22 cellular contexts compared by ENCODE assay signal in the genomic region with DNA sequence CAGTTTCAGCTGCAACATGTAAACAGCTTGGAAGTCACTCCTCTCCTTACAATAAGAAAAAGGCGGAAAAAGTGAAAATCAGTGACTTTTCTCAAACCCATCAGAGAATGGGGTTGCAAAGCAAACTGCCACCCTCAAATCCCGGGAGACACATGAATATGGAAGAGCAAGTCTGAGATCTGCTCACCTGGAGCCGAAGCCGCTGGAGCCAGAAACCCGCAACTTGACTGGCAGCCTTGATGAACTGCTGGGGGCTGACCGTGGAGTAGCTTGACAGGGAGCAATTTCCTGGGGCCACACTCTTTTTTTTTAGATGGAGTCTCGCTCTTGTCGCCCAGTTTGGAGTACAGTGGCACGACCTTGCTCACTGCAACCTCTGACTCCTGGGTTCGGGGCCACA.
"Had no signal": no experiment of that assay in that cellular context is flagged by ENCODE, and none has a peak within 500 bp of the region (broad histone marks: within the 10 kb centered on the region; RNA-seq: fewer than 3 reads in every experiment).

No MANE protein-coding gene starts in this region.

- H3K4me3 ChIP-seq: esophagus muscularis mucosa, hepatocyte, psoas muscle, suprapubic skin, tibial artery had no signal

- H3K9me3 Mint-ChIP-seq: activated T-helper 1 cell treated with anti-CD3 and anti-CD28 coated beads, Interleukin-12 subunit alpha, Interleukin-12 subunit beta, Interleukin-2, Interleukin-4 antibody, amounts not matched to agents 30 ng/mL and 10 ng/mL and 1 ng/mL, durations not matched to agents 14 hours and 24 hours and 36 hours had no signal

- H3K9me3 ChIP-seq: esophagus muscularis mucosa, psoas muscle, suprapubic skin, tibial artery had no signal

- H3K4me1 Mint-ChIP-seq: stimulated activated naive B cell treated with anti-CD40 and anti-IgM and Interleukin-4, amounts not matched to agents 10 μg/mL and 1 μg/mL and 100 μg/mL, for 72 hours had no signal

- H2AFZ ChIP-seq: hepatocyte, parathyroid adenoma had no signal

- H3K4me3 Mint-ChIP-seq: activated naive CD4-positive, alpha-beta T cell treated with anti-CD3 and anti-CD28 coated beads for 36 hours; activated T-helper 1 cell treated with anti-CD3 and anti-CD28 coated beads, Interleukin-12 subunit alpha, Interleukin-12 subunit beta, Interleukin-2, Interleukin-4 antibody, amounts not matched to agents 30 ng/mL and 10 ng/mL and 1 ng/mL, durations not matched to agents 14 hours and 24 hours and 36 hours; naive thymus-derived CD4-positive, alpha-beta T cell; stimulated activated naive B cell treated with anti-CD40 and anti-IgM and Interleukin-4, amounts not matched to agents 10 μg/mL and 1 μg/mL and 100 μg/mL, for 72 hours had no signal

- H3K27ac Mint-ChIP-seq: activated naive CD4-positive, alpha-beta T cell treated with anti-CD3 and anti-CD28 coated beads for 36 hours; activated T-helper 1 cell treated with anti-CD3 and anti-CD28 coated beads, Interleukin-12 subunit alpha, Interleukin-12 subunit beta, Interleukin-2, Interleukin-4 antibody, amounts not matched to agents 30 ng/mL and 10 ng/mL and 1 ng/mL, durations not matched to agents 14 hours and 24 hours and 36 hours; stimulated activated naive B cell treated with anti-CD40 and anti-IgM and Interleukin-4, amounts not matched to agents 10 μg/mL and 1 μg/mL and 100 μg/mL, for 72 hours had no signal

- H3K36me3 Mint-ChIP-seq: stimulated activated naive B cell treated with anti-CD40 and anti-IgM and Interleukin-4, amounts not matched to agents 10 μg/mL and 1 μg/mL and 100 μg/mL, for 72 hours had no signal

- H3K79me2 ChIP-seq: hepatocyte, parathyroid adenoma had no signal

- DNase-seq: activated CD4-positive, alpha-beta T cell treated with anti-CD3 and anti-CD28 coated beads for 4 hours; activated CD4-positive, alpha-beta T cell treated with anti-CD3 and anti-CD28 coated beads, Interleukin-2, amount 50 U/mL, for 4 hours; activated CD4-positive, CD25-positive, alpha-beta regulatory T cell; activated naive CD4-positive, alpha-beta T cell treated with anti-CD3 and anti-CD28 coated beads for 36 hours; activated T-cell treated with anti-CD3 and anti-CD28 coated beads for 4 hours; amniotic stem cell; brain microvascular endothelial cell; caudate nucleus; foreskin melanocyte; left colon; midbrain; naive thymus-derived CD4-positive, alpha-beta T cell; psoas muscle; stimulated activated CD4-positive, alpha-beta T cell treated with anti-CD3 and anti-CD28 coated beads, Interleukin-15, amount 100 ng/mL, for 24 hours; stimulated activated CD4-positive, alpha-beta T cell treated with anti-CD3 and anti-CD28 coated beads, Interleukin-2, amount 100 ng/mL, for 24 hours; stimulated activated naive B cell treated with anti-CD40 and anti-IgM and Interleukin-4, amounts not matched to agents 10 μg/mL and 1 μg/mL and 100 μg/mL, for 72 hours had no signal

- H3K27me3 ChIP-seq: brain microvascular endothelial cell, hepatocyte had no signal

- H3K9ac ChIP-seq: parathyroid adenoma had no signal

- H3K4me2 ChIP-seq: hepatocyte had no signal

- H3K27ac ChIP-seq: brain microvascular endothelial cell, esophagus muscularis mucosa, hepatocyte, parathyroid adenoma, psoas muscle, suprapubic skin, tibial artery had no signal

- H3K36me3 ChIP-seq: brain microvascular endothelial cell, esophagus muscularis mucosa, suprapubic skin, tibial artery had no signal

- H3K4me1 ChIP-seq: parathyroid adenoma, psoas muscle, tibial artery had no signal
